ENCODE assay signal across 9 cellular contexts in the genomic region with DNA sequence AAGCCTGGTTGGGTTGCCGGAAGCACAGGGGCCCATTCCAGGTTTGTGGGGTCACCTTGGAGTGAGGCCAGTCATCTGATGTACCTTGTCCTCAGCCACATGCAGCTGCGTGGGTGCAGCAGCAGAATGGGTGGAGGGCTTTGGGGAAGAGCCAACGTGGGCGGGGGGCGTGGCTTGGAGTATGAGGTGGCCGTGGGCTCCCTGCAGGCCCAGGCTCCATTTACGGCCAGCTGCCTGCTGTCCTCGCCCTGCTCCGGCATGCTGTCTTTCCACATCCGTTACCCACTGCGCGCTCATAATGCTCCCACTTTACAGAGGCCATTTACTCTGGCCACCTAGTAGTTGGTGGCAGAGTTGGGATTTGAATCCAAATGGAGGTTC. TPM values are rescaled to one million over a fixed set of nuclear protein-coding genes. Genes with fewer than 3 reads are reported as not detected.
DNase-seq lines count a peak whose midpoint lies in the region; ATAC-seq and TF ChIP-seq lines count a peak whose summit lies in the region.
"Had no signal": no experiment of that assay in that cellular context is flagged by ENCODE, and none has a peak within 500 bp of the region (broad histone marks: within the 10 kb centered on the region; RNA-seq: fewer than 3 reads in every experiment).

No MANE protein-coding gene starts in this region.

- peak; percentile 34 for DNase-seq in MG63
- peak in 1 of 2 donors; percentile 62 for DNase-seq in trophoblast cell
- no peak for DNase-seq in dedifferentiated amniotic fluid mesenchymal stem cell (ENCODE audit: extremely low spot score)
- no peak for DNase-seq in stimulated activated CD8-positive, alpha-beta memory T cell treated with anti-CD3 and anti-CD28 coated beads, Interleukin-4, amount 100 ng/mL, for 48 hours
- DNase-seq in AML-193 (lab: John Stamatoyannopoulos, UW): no peak
- DNase-seq in stimulated activated CD4-positive, alpha-beta T cell treated with anti-CD3 and anti-CD28 coated beads, Interleukin-4, amount 100 ng/mL, for 4 hours: no peak

- no peak overlapping the region for H3K18ac ChIP-seq in trophoblast cell (ENCODE audit: low read length)

- H2AK5ac ChIP-seq in trophoblast cell (ENCODE audit: low read length): peak overlapping the region; percentile 4

- 19 to 53% methylated on average over 3 to 12 of the region's 12 CpGs for WGBS in gastroesophageal sphincter (ENCODE audit: low coverage in 1 of 2), 2 donors
- WGBS in trophoblast cell (ENCODE audit: extremely low coverage, insufficient coverage, insufficient read length): no CpG with 5 or more reads among the region's 12 CpGs

- H3K36me3 ChIP-seq in MG63 (no peaks in the 10 kb centered on the region), gastroesophageal sphincter (no peaks in the 10 kb centered on the region), trophoblast cell (ENCODE audit: control insufficient read depth in 1 of 2, insufficient read depth in 2 of 2, low read length in 2 of 2) (no peaks in the 10 kb centered on the region)
- H3K36me3 ChIP-seq: neutrophil had no signal

- H3K79me2 ChIP-seq in trophoblast cell (ENCODE audit: control insufficient read depth, insufficient read depth, low read length, poor library complexity): no peaks in the 10 kb centered on the region

- peak overlapping the region; percentile 33 for H2BK120ac ChIP-seq in trophoblast cell (ENCODE audit: insufficient read depth, low read length, poor library complexity)

- H3K4ac ChIP-seq in trophoblast cell (ENCODE audit: low read depth, low read length): no peak overlapping the region

- TF ChIP-seq POLR2A in gastroesophageal sphincter (IDR thresholded peaks at IDR 0.05): no peak

- H3K27ac ChIP-seq in gastroesophageal sphincter: no peak overlapping the region
- no peak overlapping the region for H3K27ac ChIP-seq in trophoblast cell (ENCODE audit: low read depth, low read length)
- H3K27ac ChIP-seq: neutrophil had no signal

- H3K4me2 ChIP-seq in trophoblast cell (ENCODE audit: low read length): peak overlapping the region; percentile 7

- H3K4me1 ChIP-seq in gastroesophageal sphincter: peaks cover 0 to 13% (median 11%) of the 10 kb centered on the region in 3 donors
- H3K4me1 ChIP-seq in trophoblast cell (ENCODE audit: control insufficient read depth in 1 of 2, insufficient read depth in 2 of 2, low read length in 2 of 2): peaks cover 0 to 13% of the 10 kb centered on the region in 2 experiments

- ATAC-seq in GM19463 (IDR thresholded peaks at IDR 0.05; ENCODE audit: unreplicated experiment) (peak; percentile 4), gastroesophageal sphincter (peak; percentile 35)

- 0 out of 2 replicates have a peak, but pooled peaks cover 2% of the 10 kb centered on the region for H3K9me3 ChIP-seq in MG63
- H3K9me3 ChIP-seq in gastroesophageal sphincter: no peaks in the 10 kb centered on the region
- peaks cover 7% of the 10 kb centered on the region for H3K9me3 ChIP-seq in trophoblast cell (ENCODE audit: insufficient read depth, low read depth, low read length)
- H3K9me3 ChIP-seq: neutrophil had no signal

- peak overlapping the region; percentile 44 for H4K8ac ChIP-seq in trophoblast cell (ENCODE audit: low read depth, low read length)

- no peak for TF ChIP-seq CTCF in gastroesophageal sphincter (IDR thresholded peaks at IDR 0.05)

- peaks cover 8% of the 10 kb centered on the region for H3K79me1 ChIP-seq in trophoblast cell (ENCODE audit: low read length)

- peak overlapping the region; percentile 48 for H4K91ac ChIP-seq in trophoblast cell (ENCODE audit: low read depth, low read length)

- H3K4me3 ChIP-seq in MG63 (no peak overlapping the region), gastroesophageal sphincter (no peak overlapping the region), trophoblast cell (ENCODE audit: low read depth, low read length) (no peak overlapping the region)

- H3K23ac ChIP-seq in trophoblast cell (ENCODE audit: low read length): no peak overlapping the region

- H2BK12ac ChIP-seq in trophoblast cell (ENCODE audit: low read length): peak overlapping the region; percentile 53

- peak overlapping the region; percentile 58 for H3K14ac ChIP-seq in trophoblast cell (ENCODE audit: low read length)

- H3K27me3 ChIP-seq in MG63: no peaks in the 10 kb centered on the region
- H3K27me3 ChIP-seq in gastroesophageal sphincter: peaks cover 49% of the 10 kb centered on the region
- H3K27me3 ChIP-seq in trophoblast cell (ENCODE audit: insufficient read depth, low read length): no peaks in the 10 kb centered on the region

- no peak for TF ChIP-seq EP300 in gastroesophageal sphincter (IDR thresholded peaks at IDR 0.05)

- peak overlapping the region; percentile 8 for H2BK5ac ChIP-seq in trophoblast cell (ENCODE audit: low read depth, low read length, poor library complexity)

- H2AFZ ChIP-seq in trophoblast cell (ENCODE audit: insufficient read depth, low read length, poor library complexity): peak overlapping the region; percentile 76

- no peak overlapping the region for H3K9ac ChIP-seq in trophoblast cell (ENCODE audit: low read length)

- peak overlapping the region; percentile 15 for H4K12ac ChIP-seq in trophoblast cell (ENCODE audit: low read depth, low read length)

RNA-seq across cellular contexts. Expression of gene TINAGL1, which starts 27.8 kb away (rescaled TPM):
- 1.1 TPM in 1 of 2 replicates, not detected in the other for total RNA-seq in MG63 (2014; rRNA removed; shearing (Covaris generic); ENCODE audit: low replicate concordance)
- total RNA-seq in gastroesophageal sphincter: 100 to 1,000 TPM; 152 to 368 (median 248) TPM
- 434 and 470 TPM in 2 replicates for polyA plus RNA-seq in trophoblast cell (2013)

Comparison
In these comparisons a context has a peak if more than half of its experiments do, and no peak if none do; other contexts are left out.
1. RNA of gene TINAGL1, which starts 27.8 kb away (total RNA-seq): 152 to 368 TPM in gastroesophageal sphincter; 1.1 TPM in MG63; every median in the first group is over 10 times any median in the second.